ENCODE assay signal across 8 cellular contexts in genomic region chr4:183905593-183906485, GRCh38. TPM values are rescaled to one million over a fixed set of nuclear protein-coding genes. Genes with fewer than 3 reads are reported as not detected.
DNase-seq lines count a peak whose midpoint lies in the region; ATAC-seq and TF ChIP-seq lines count a peak whose summit lies in the region.

No MANE protein-coding gene starts in this region.

- TF ChIP-seq CTCF in RWPE1 (conservative IDR thresholded peaks at IDR 0.05; ENCODE audit: low read depth): no peak
- TF ChIP-seq CTCF in endodermal cell (conservative IDR thresholded peaks at IDR 0.05): no peak

- peak overlapping the region; percentile 19 for H3K9ac ChIP-seq in endodermal cell (ENCODE audit: extremely low read depth, low read length, poor library complexity, severe bottlenecking)

- H3K4me3 ChIP-seq in endodermal cell (ENCODE audit: low read length): peak overlapping the region; percentile 83

- peak overlapping the region; percentile 59 for H3K4me3 Mint-ChIP-seq in endodermal cell

- peaks cover 24% of the 10 kb centered on the region for H3K27me3 ChIP-seq in endodermal cell (ENCODE audit: control insufficient read depth, insufficient read depth, low read length, poor library complexity, severe bottlenecking)

- no peak for ATAC-seq in GM18511 (IDR thresholded peaks at IDR 0.05; ENCODE audit: unreplicated experiment)

- peaks cover 18% of the 10 kb centered on the region for H3K4me1 Mint-ChIP-seq in endodermal cell

- H3K27ac ChIP-seq in RWPE1 (no peak overlapping the region), endodermal cell (ENCODE audit: low read depth, low read length) (peak overlapping the region; percentile 96), temporal lobe (ENCODE audit: low read depth, low read length) (peak overlapping the region; percentile 82)

- H3K27me3 Mint-ChIP-seq in endodermal cell (ENCODE audit: insufficient read depth): peaks cover 19% of the 10 kb centered on the region

- H3K9me3 Mint-ChIP-seq in endodermal cell: peaks cover 12% of the 10 kb centered on the region

- H3K27ac Mint-ChIP-seq in endodermal cell: peak overlapping the region; percentile 55

- CTCF ChIA-PET in RWPE1 (lab: Yijun Ruan, JAX): interaction anchor here (0.5 kb wide), 1 partner anchor 35 kb away, joined by 3 read pairs; no protein-coding TSS in a partner anchor

- H3K36me3 Mint-ChIP-seq in endodermal cell (ENCODE audit: low read depth): no peaks in the 10 kb centered on the region

- POLR2A ChIA-PET in RWPE1 (lab: Yijun Ruan, JAX; ENCODE audit: low non-redundant PET): no interaction called here

- no peaks in the 10 kb centered on the region for H3K9me3 ChIP-seq in endodermal cell (ENCODE audit: control insufficient read depth, low read length)

- H3K4me1 ChIP-seq in endodermal cell (ENCODE audit: control insufficient read depth, insufficient read depth, low read length): no peaks in the 10 kb centered on the region

- no peaks in the 10 kb centered on the region for H3K36me3 ChIP-seq in endodermal cell (ENCODE audit: control insufficient read depth, insufficient read depth, low read length)

- 0% methylated on average over 25 to 93 of the region's 93 CpGs for WGBS in endodermal cell (ENCODE audit: insufficient coverage in 1 of 2, insufficient read length in 1 of 2), 2 experiments

- DNase-seq in activated CD8-positive, alpha-beta memory T cell treated with anti-CD3 and anti-CD28 coated beads for 24 hours: peak; percentile 54
- no peak for DNase-seq in activated CD8-positive, alpha-beta memory T cell treated with anti-CD3 and anti-CD28 coated beads, Interleukin-2, amount 50 U/mL, for 4 hours
- peak; percentile 34 for DNase-seq in RWPE1 (ENCODE audit: low spot score)
- DNase-seq in endodermal cell: peak; percentile 94
- peak; percentile 26 to 51 for DNase-seq in lung microvascular endothelial cell (ENCODE audit: low read depth in 2 of 2)
- no peak for DNase-seq in GM19238 (ENCODE audit: insufficient read length, low spot score)

RNA-seq across cellular contexts. Expression of gene STOX2, which starts 0.7 kb away (rescaled TPM):
- total RNA-seq in endodermal cell (10 to 100 TPM in 1 of 2 donors, 1 to 10 TPM in 1; 8.5 to 13.1 TPM), lung microvascular endothelial cell (3.9 and 24.2 TPM in 2 replicates), temporal lobe (34.7 TPM)
- 29.3 TPM for polyA plus RNA-seq in endodermal cell (2013, experiment 1 of 2)
- polyA plus RNA-seq in endodermal cell (2013, experiment 2 of 2): 27.2 TPM

Comparison
In these comparisons a context has a peak if more than half of its experiments do, and no peak if none do; other contexts are left out.
1. DNase-seq: peak in activated CD8-positive, alpha-beta memory T cell treated with anti-CD3 and anti-CD28 coated beads for 24 hours (single experiment), RWPE1 (single experiment), endodermal cell (single experiment) and lung microvascular endothelial cell (2 of 2); none in activated CD8-positive, alpha-beta memory T cell treated with anti-CD3 and anti-CD28 coated beads, Interleukin-2, amount 50 U/mL, for 4 hours (single experiment) and GM19238 (single experiment).